16 cellular contexts compared by ENCODE assay signal in the genomic region with DNA sequence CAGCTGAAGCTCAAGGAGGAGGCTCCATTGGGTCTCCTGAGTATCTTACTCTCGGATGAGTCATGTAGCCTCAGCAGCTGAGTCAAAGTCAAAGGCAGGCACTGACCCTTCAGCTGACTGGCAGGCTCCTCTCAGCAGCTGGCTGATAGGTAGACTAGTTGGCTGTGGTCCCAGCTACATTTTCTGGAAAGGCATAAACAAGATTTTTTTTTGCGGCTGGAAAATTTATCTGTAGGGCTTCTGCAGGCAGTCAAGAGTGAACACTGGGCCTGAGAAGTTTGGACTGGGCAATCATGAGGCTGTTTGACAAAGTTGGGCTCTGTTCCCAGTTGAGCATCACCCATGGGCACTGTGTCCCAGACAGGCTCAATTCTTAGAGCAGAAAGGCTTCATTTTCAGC.
A peak's percentile ranks its signal among the peaks of the same experiment; 100 is the strongest.
DNase-seq lines count a peak whose midpoint lies in the region; ATAC-seq and TF ChIP-seq lines count a peak whose summit lies in the region.
"Had no signal": no experiment of that assay in that cellular context is flagged by ENCODE, and none has a peak within 500 bp of the region (broad histone marks: within the 10 kb centered on the region; RNA-seq: fewer than 3 reads in every experiment).

No MANE protein-coding gene starts in this region.

- no peak overlapping the region for H2AK5ac ChIP-seq in H9 (ENCODE audit: insufficient read length, low read length)

- H3K14ac ChIP-seq in H9 (ENCODE audit: insufficient read depth, low read length) = no peak overlapping the region

- H3K27me3 Mint-ChIP-seq in H9 (ENCODE audit: low read depth) = peaks cover 2% of the 10 kb centered on the region; the same call in 1 of the 2 replicates
- H3K27me3 Mint-ChIP-seq: activated CD4-positive, alpha-beta T cell treated with anti-CD3 and anti-CD28 coated beads for 36 hours had no signal

- H3K4me3 ChIP-seq in heart left ventricle (no peak overlapping the region), right atrium auricular region (no peak overlapping the region), thyroid gland (replicated peaks in 1 of 3) (no peak overlapping the region)
- H3K4me3 ChIP-seq: K562 had no signal

- H3K9ac ChIP-seq in H9 (ENCODE audit: extremely low read depth, insufficient read length, low read length) = no peak overlapping the region

- peaks cover 14 to 19% of the 10 kb centered on the region in 2 experiments for H3K9me3 Mint-ChIP-seq in H9

- H3K36me3 Mint-ChIP-seq in H9 (ENCODE audit: insufficient read depth in 1 of 3, low read depth in 3 of 3) = peaks cover 6 to 22% (median 11%) of the 10 kb centered on the region in 3 experiments; a peak in 6 of 7 replicates
- H3K36me3 Mint-ChIP-seq: activated naive CD8-positive, alpha-beta T cell; natural killer cell had no signal

- H3K27ac ChIP-seq in heart left ventricle (no peak overlapping the region), right atrium auricular region (no peak overlapping the region), thyroid gland (peak overlapping the region; percentile 16 to 80 (median 74)), H9 (ENCODE audit: insufficient read length, low read depth, low read length) (no peak overlapping the region)

- H3K79me1 ChIP-seq in H9 (ENCODE audit: insufficient read depth, low read depth, low read length, poor library complexity, severe bottlenecking) = no peaks in the 10 kb centered on the region

- H3T11ph ChIP-seq in H9 (ENCODE audit: low read length) = no peak overlapping the region

- H2BK20ac ChIP-seq in H9 (ENCODE audit: low read depth, low read length, poor library complexity, severe bottlenecking) = no peak overlapping the region

- H3K23ac ChIP-seq in H9 (ENCODE audit: insufficient read length, low read depth, low read length) = no peak overlapping the region

- H2BK120ac ChIP-seq in H9 (ENCODE audit: low read depth, low read length, poor library complexity, severe bottlenecking) = no peak overlapping the region

- H4K20me1 ChIP-seq in H9 (ENCODE audit: control insufficient read depth, insufficient read depth, insufficient read length) = no peaks in the 10 kb centered on the region

- H3K4me1 Mint-ChIP-seq in H9 = no peaks in the 10 kb centered on the region
- H3K4me1 Mint-ChIP-seq: activated CD4-positive, alpha-beta T cell treated with anti-CD3 and anti-CD28 coated beads for 36 hours; natural killer cell had no signal

- no peak overlapping the region for H2BK5ac ChIP-seq in H9 (ENCODE audit: insufficient read length, low read length)

- H4K91ac ChIP-seq in H9 (ENCODE audit: insufficient read length, low read depth, low read length) = no peak overlapping the region

- H3K56ac ChIP-seq in H9 (ENCODE audit: insufficient read length, low read depth, low read length) = no peak overlapping the region

- H3K4me1 ChIP-seq in heart left ventricle (peaks cover 0 to 5% (median 0%) of the 10 kb centered on the region in 12 donors), right atrium auricular region (no peaks in the 10 kb centered on the region), thyroid gland (peaks cover 9 to 10% of the 10 kb centered on the region in 2 donors), H9 (ENCODE audit: insufficient read depth, low read length) (no peaks in the 10 kb centered on the region)

- ATAC-seq in heart left ventricle = peak; percentile 42 to 93 (median 69)
- ATAC-seq: activated CD4-positive, alpha-beta T cell treated with anti-CD3 and anti-CD28 coated beads for 36 hours; K562; natural killer cell had no signal

- intact Hi-C loops in heart left ventricle (cut with DNase I) (no loop called here), thyroid gland (cut with DNase I) (no loop called here)

- H3K27me3 ChIP-seq in heart left ventricle = no peaks in the 10 kb centered on the region
- no peaks in the 10 kb centered on the region for H3K27me3 ChIP-seq in right atrium auricular region
- H3K27me3 ChIP-seq in thyroid gland = no peaks in the 10 kb centered on the region
- H3K27me3 ChIP-seq in H9 (ENCODE audit: insufficient read depth, low read length) = no peaks in the 10 kb centered on the region

- TF ChIP-seq POLR2A in heart left ventricle (IDR thresholded peaks at IDR 0.05) (no peak), thyroid gland (IDR thresholded peaks at IDR 0.05) (no peak)

- H3K4ac ChIP-seq in H9 (ENCODE audit: low read depth, low read length) = no peak overlapping the region

- no peak overlapping the region for H4K8ac ChIP-seq in H9 (replicated peaks; ENCODE audit: insufficient read length, low read depth, low read length)

- no peak overlapping the region for H2BK15ac ChIP-seq in H9 (ENCODE audit: low read depth, low read length)

- H3K79me2 ChIP-seq in H9 (ENCODE audit: insufficient read depth, low read length) = no peaks in the 10 kb centered on the region

- no peak for TF ChIP-seq CTCF in heart left ventricle (IDR thresholded peaks at IDR 0.05)
- no peak for TF ChIP-seq CTCF in right atrium auricular region (IDR thresholded peaks at IDR 0.05)
- no peak for TF ChIP-seq CTCF in thyroid gland (IDR thresholded peaks at IDR 0.05)
- no peak for TF ChIP-seq CTCF in H9 (conservative IDR thresholded peaks at IDR 0.05)

- H3K9me3 ChIP-seq in heart left ventricle = peaks cover 0 to 3% (median 0%) of the 10 kb centered on the region in 12 donors
- no peaks in the 10 kb centered on the region for H3K9me3 ChIP-seq in right atrium auricular region
- no peaks in the 10 kb centered on the region for H3K9me3 ChIP-seq in thyroid gland
- H3K9me3 ChIP-seq in H9 (ENCODE audit: control insufficient read depth, low read depth, low read length) = peaks cover 8% of the 10 kb centered on the region

- H3K27ac Mint-ChIP-seq in H9 = no peak overlapping the region
- H3K27ac Mint-ChIP-seq: activated CD4-positive, alpha-beta T cell treated with anti-CD3 and anti-CD28 coated beads for 36 hours; activated naive CD8-positive, alpha-beta T cell; natural killer cell; T-helper 2 cell treated with Interferon-gamma antibody and Interleukin-4, amounts not matched to agents 5 μg/mL and 100 μg/mL, for 36 hours had no signal

- H4K5ac ChIP-seq in H9 (ENCODE audit: insufficient read length, low read depth, low read length) = no peak overlapping the region

- no peak overlapping the region for H3K4me3 Mint-ChIP-seq in H9
- H3K4me3 Mint-ChIP-seq: activated CD4-positive, alpha-beta T cell treated with anti-CD3 and anti-CD28 coated beads for 36 hours; activated naive CD8-positive, alpha-beta T cell; natural killer cell; T-helper 2 cell treated with Interferon-gamma antibody and Interleukin-4, amounts not matched to agents 5 μg/mL and 100 μg/mL, for 36 hours had no signal

- H3K23me2 ChIP-seq in H9 (ENCODE audit: insufficient read length, low read depth, low read length, poor library complexity, severe bottlenecking) = no peaks in the 10 kb centered on the region

- H3K36me3 ChIP-seq in heart left ventricle = no peaks in the 10 kb centered on the region
- H3K36me3 ChIP-seq in right atrium auricular region = no peaks in the 10 kb centered on the region
- H3K36me3 ChIP-seq in thyroid gland = no peaks in the 10 kb centered on the region

- 23 to 49% (median 35%) methylated on average over 2 of the region's 2 CpGs for WGBS in heart left ventricle, 4 donors
- 29 to 42% methylated on average over 2 of the region's 2 CpGs for WGBS in thyroid gland, 2 donors
- WGBS in H9 (ENCODE audit: extremely low coverage, insufficient read length, low lambda C conversion rate) = no CpG with 5 or more reads among the region's 2 CpGs

- no peak overlapping the region for H3K18ac ChIP-seq in H9 (ENCODE audit: insufficient read length, low read depth, low read length)

- DNase-seq in heart left ventricle = peak in 3 of 5 donors; percentile 17 to 61 (median 37)
- no peak for DNase-seq in right atrium auricular region (ENCODE audit: low spot score)
- DNase-seq in T1000 (lab: John Stamatoyannopoulos, UW) = peak; percentile 72
- DNase-seq in inferior parietal cortex (ENCODE audit: extremely low spot score) = peak; percentile 62
- DNase-seq in thyroid gland = peak; percentile 89 to 91
- no peak for DNase-seq in activated T-cell treated with anti-CD3 and anti-CD28 coated beads, Interleukin-2, amount 50 U/mL, for 48 hours
- DNase-seq in H9 = no peak
- no peak for DNase-seq in stimulated activated CD4-positive, alpha-beta T cell treated with anti-CD3 and anti-CD28 coated beads, Interleukin-4, amount 100 ng/mL, for 4 hours
- DNase-seq: activated CD4-positive, alpha-beta T cell treated with anti-CD3 and anti-CD28 coated beads for 36 hours; HCEC 1CT; natural killer cell; NCI-H187; stimulated activated naive CD4-positive, alpha-beta T cell treated with Interleukin-2 at 50 U/mL for 16 hours had no signal

- no peak overlapping the region for H3K4me2 ChIP-seq in H9 (ENCODE audit: insufficient read depth, insufficient read length, low read length)

- no peak overlapping the region for H2BK12ac ChIP-seq in H9 (ENCODE audit: insufficient read length, low read depth, low read length)

- H2AFZ ChIP-seq in H9 (ENCODE audit: low read length) = no peak overlapping the region

Comparison
In these comparisons a context has a peak if more than half of its experiments do, and no peak if none do; other contexts are left out.
1. DNase-seq: peak in heart left ventricle (3 of 5), T1000 (single experiment), inferior parietal cortex (single experiment) and thyroid gland (2 of 2); none in right atrium auricular region (single experiment), activated T-cell treated with anti-CD3 and anti-CD28 coated beads, Interleukin-2, amount 50 U/mL, for 48 hours (0 of 2), H9 (single experiment) and stimulated activated CD4-positive, alpha-beta T cell treated with anti-CD3 and anti-CD28 coated beads, Interleukin-4, amount 100 ng/mL, for 4 hours (0 of 2).
2. H3K27ac ChIP-seq: peak in thyroid gland (3 of 3); none in heart left ventricle (0 of 12), right atrium auricular region (0 of 2) and H9 (single experiment).